In the genomic region with DNA sequence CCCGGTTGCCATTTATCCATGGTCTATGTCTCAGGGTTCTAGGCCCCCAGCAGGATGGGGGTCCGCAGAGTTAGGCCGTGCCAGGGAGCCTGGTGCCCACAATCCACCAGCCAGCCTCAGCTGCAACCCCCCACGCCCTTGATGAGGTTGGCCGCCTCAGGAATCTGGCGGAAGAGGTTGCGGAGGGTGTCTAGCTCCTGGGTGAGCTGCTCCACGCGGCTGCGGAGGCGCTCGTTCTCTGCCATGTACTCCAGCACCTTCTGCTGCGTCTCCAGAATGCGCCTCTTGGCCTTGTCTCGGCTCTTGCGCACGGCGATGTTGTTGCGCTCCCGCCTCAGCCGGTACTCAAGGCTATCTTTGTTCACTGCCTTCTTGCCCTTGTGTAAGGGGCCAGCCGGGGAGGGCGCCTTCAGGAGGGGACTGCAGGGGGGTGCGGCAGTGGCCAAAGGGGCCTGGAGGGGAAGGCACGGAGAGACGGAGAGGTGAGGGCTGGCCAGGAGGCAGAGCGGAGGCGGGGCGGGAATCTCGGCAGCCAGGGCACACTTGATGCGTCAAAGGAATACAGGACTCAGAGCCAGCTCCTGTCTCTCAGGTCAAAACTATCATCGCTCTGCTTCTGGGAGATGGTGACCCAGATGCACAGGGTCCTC, we compare ENCODE assay signal across 35 cellular contexts. TPM values are rescaled to one million over a fixed set of nuclear protein-coding genes. Genes with fewer than 3 reads are reported as not detected.
DNase-seq lines count a peak whose midpoint lies in the region; ATAC-seq and TF ChIP-seq lines count a peak whose summit lies in the region.
"Had no signal": no experiment of that assay in that cellular context is flagged by ENCODE, and none has a peak within 500 bp of the region (broad histone marks: within the 10 kb centered on the region; RNA-seq: fewer than 3 reads in every experiment).

No MANE protein-coding gene starts in this region.

- no peak overlapping the region for H2AK9ac ChIP-seq in IMR-90 (replicated peaks; ENCODE audit: low read depth, low read length, poor library complexity)

- H4K5ac ChIP-seq in IMR-90 (ENCODE audit: low read depth, low read length) = no peak overlapping the region

- no peak overlapping the region for H3K4me3 ChIP-seq in CD8-positive, alpha-beta T cell (ENCODE audit: low read depth, low read length)
- H3K4me3 ChIP-seq in IMR-90 (ENCODE audit: insufficient read depth, low read depth, low read length) = no peak overlapping the region
- H3K4me3 ChIP-seq in sigmoid colon = no peak overlapping the region
- H3K4me3 ChIP-seq: dorsolateral prefrontal cortex, esophagus squamous epithelium, lung, right atrium auricular region, SK-N-MC, transverse colon had no signal

- H4K91ac ChIP-seq in IMR-90 (ENCODE audit: insufficient read depth, low read depth, low read length) = no peak overlapping the region

- H4K8ac ChIP-seq in IMR-90 (ENCODE audit: low read depth in 2 of 2, low read length in 2 of 2) = no peak overlapping the region

- TF ChIP-seq CTCF in CD8-positive, alpha-beta T cell (IDR thresholded peaks at IDR 0.05) = no peak
- TF ChIP-seq CTCF in IMR-90 (conservative IDR thresholded peaks at IDR 0.05; ENCODE audit: low read depth, low read length) (no peak), sigmoid colon (IDR thresholded peaks at IDR 0.05) (no peak), mesothelial cell of epicardium (IDR thresholded peaks at IDR 0.05; ENCODE audit: unreplicated experiment) (no peak)

- peak overlapping the region; percentile 73; the same call in 1 of the 2 replicates for H3K4ac ChIP-seq in IMR-90 (ENCODE audit: low read depth, low read length)

- peaks cover 9 to 10% of the 10 kb centered on the region in 2 experiments; a peak in 2 of 4 replicates for H3K79me1 ChIP-seq in IMR-90 (ENCODE audit: low read depth in 1 of 2, low read length in 2 of 2)

- POLR2A ChIA-PET in CD8-positive, alpha-beta T cell (lab: Charles Lee) = interaction anchor here (4.9 kb wide), 1 partner anchor 22 kb away, joined by 43 read pairs; a partner anchor contains a TSS
- POLR2A ChIA-PET in IMR-90 (lab: Charles Lee; ENCODE audit: unreplicated experiment) = no interaction called here

- no peaks in the 10 kb centered on the region for H3K9me3 Mint-ChIP-seq in CD8-positive, alpha-beta T cell
- H3K9me3 Mint-ChIP-seq in mesothelial cell of epicardium = no peaks in the 10 kb centered on the region
- H3K9me3 Mint-ChIP-seq: activated naive CD4-positive, alpha-beta T cell treated with anti-CD3 and anti-CD28 coated beads for 36 hours; brain; neural crest cell had no signal

- WGBS in IMR-90 (ENCODE audit: extremely low coverage in 2 of 2, insufficient read length in 1 of 2), 2 experiments = 94% methylated on average over 29 of the region's 32 CpGs; no CpG with 5 or more reads in 1 of the 2 experiments
- 90% methylated on average over 32 of the region's 32 CpGs for WGBS in sigmoid colon, 2 donors

- peak overlapping the region; percentile 59 for H3K27ac ChIP-seq in CD8-positive, alpha-beta T cell (ENCODE audit: low read depth, low read length)
- H3K27ac ChIP-seq in IMR-90 (ENCODE audit: insufficient read depth, low read length) (no peak overlapping the region), sigmoid colon (no peak overlapping the region)
- H3K27ac ChIP-seq: C4-2B, dorsolateral prefrontal cortex, esophagus squamous epithelium, right atrium auricular region, SK-N-MC, transverse colon had no signal

- peaks cover 35% of the 10 kb centered on the region for H3K9me1 ChIP-seq in IMR-90 (ENCODE audit: insufficient read depth, low read length)

- intact Hi-C loops in CD8-positive, alpha-beta T cell (cut with DNase I, micrococcal nuclease) = loop anchor here in 1 of 2 experiments (2.0 kb wide), 1 partner anchor 21 kb away; no protein-coding TSS in a partner anchor
- intact Hi-C loops in IMR-90 (cut with micrococcal nuclease) (no loop called here), sigmoid colon (cut with DNase I) (no loop called here)

- peak overlapping the region; percentile 52; the same call in 1 of the 3 replicates for H2BK15ac ChIP-seq in IMR-90 (ENCODE audit: low read depth, low read length)

- no peak overlapping the region for H3K56ac ChIP-seq in IMR-90 (ENCODE audit: extremely low read depth, insufficient read depth, low read length)

- no peak overlapping the region for H2AFZ ChIP-seq in IMR-90 (replicated peaks; ENCODE audit: low read length, poor library complexity)

- H3K27me3 Mint-ChIP-seq in CD8-positive, alpha-beta T cell (ENCODE audit: low read depth) = no peaks in the 10 kb centered on the region
- H3K27me3 Mint-ChIP-seq in mesothelial cell of epicardium (ENCODE audit: low read depth) = peaks cover 4% of the 10 kb centered on the region

- 0 out of 2 replicates have a peak overlapping the region, but pooled peaks have one; percentile 37 for H2BK20ac ChIP-seq in IMR-90 (ENCODE audit: low read depth, low read length)

- peak overlapping the region; percentile 96 for H3K27ac Mint-ChIP-seq in CD8-positive, alpha-beta T cell
- no peak overlapping the region for H3K27ac Mint-ChIP-seq in mesothelial cell of epicardium
- H3K27ac Mint-ChIP-seq: activated naive CD4-positive, alpha-beta T cell treated with anti-CD3 and anti-CD28 coated beads for 36 hours had no signal

- ATAC-seq in CD8-positive, alpha-beta T cell = no peak
- ATAC-seq in IMR-90 (ENCODE audit: low read depth) (no peak), HG03457 (IDR thresholded peaks at IDR 0.05; ENCODE audit: unreplicated experiment) (no peak)
- ATAC-seq: heart right ventricle had no signal

- TF ChIP-seq POLR2A in IMR-90 (IDR thresholded peaks at IDR 0.05; ENCODE audit: low read depth, low read length) (no peak), sigmoid colon (IDR thresholded peaks at IDR 0.05) (no peak)

- H3K4me2 ChIP-seq in IMR-90 (ENCODE audit: low read depth, low read length) = no peak overlapping the region

- H3K36me3 Mint-ChIP-seq in CD8-positive, alpha-beta T cell = no peaks in the 10 kb centered on the region
- no peaks in the 10 kb centered on the region for H3K36me3 Mint-ChIP-seq in mesothelial cell of epicardium
- H3K36me3 Mint-ChIP-seq: brain had no signal

- no peaks in the 10 kb centered on the region for H3K9me3 ChIP-seq in CD8-positive, alpha-beta T cell (ENCODE audit: low read length)
- H3K9me3 ChIP-seq in IMR-90 (ENCODE audit: control insufficient read depth, insufficient read depth, low read length) = no peaks in the 10 kb centered on the region
- no peaks in the 10 kb centered on the region for H3K9me3 ChIP-seq in sigmoid colon
- H3K9me3 ChIP-seq: esophagus squamous epithelium, heart right ventricle, right atrium auricular region, transverse colon had no signal

- no peak overlapping the region for H3K14ac ChIP-seq in IMR-90 (replicated peaks; ENCODE audit: low read depth, low read length)

- H3K36me3 ChIP-seq in CD8-positive, alpha-beta T cell (ENCODE audit: insufficient read depth, low read length) = no peaks in the 10 kb centered on the region
- H3K36me3 ChIP-seq in IMR-90 (ENCODE audit: control insufficient read depth, insufficient read depth, low read length) = no peaks in the 10 kb centered on the region
- H3K36me3 ChIP-seq in sigmoid colon = no peaks in the 10 kb centered on the region
- H3K36me3 ChIP-seq: esophagus squamous epithelium, heart right ventricle, right atrium auricular region, transverse colon had no signal

- in situ Hi-C loops in IMR-90 (cut with MboI; ENCODE audit: low sequenced_read_pairs) = loop anchor here (10.0 kb wide), 1 partner anchor 187 kb away; a partner anchor contains a TSS

- H2BK5ac ChIP-seq in IMR-90 (ENCODE audit: low read depth, low read length, poor library complexity, severe bottlenecking) = no peak overlapping the region

- no peak for TF ChIP-seq EP300 in sigmoid colon (IDR thresholded peaks at IDR 0.05)

- peak overlapping the region; percentile 32 for H2AK5ac ChIP-seq in IMR-90 (ENCODE audit: low read depth, low read length)

- H3K27me3 ChIP-seq in CD8-positive, alpha-beta T cell (ENCODE audit: insufficient read depth, low read length) = no peaks in the 10 kb centered on the region
- H3K27me3 ChIP-seq in IMR-90 (ENCODE audit: control insufficient read depth, insufficient read depth, low read length) (no peaks in the 10 kb centered on the region), sigmoid colon (peaks cover 0 to 18% (median 3%) of the 10 kb centered on the region in 3 donors)
- H3K27me3 ChIP-seq: right atrium auricular region had no signal

- no TSS peak for BruUV-seq in IMR-90 (replicated peaks; lab: Mats Ljungman, UMichigan)

- peaks cover 59% of the 10 kb centered on the region for H3K4me1 ChIP-seq in CD8-positive, alpha-beta T cell (ENCODE audit: insufficient read depth, low read length)
- H3K4me1 ChIP-seq in IMR-90 (ENCODE audit: control insufficient read depth, insufficient read depth, low read length) (peaks cover 32% of the 10 kb centered on the region), sigmoid colon (peaks cover 0 to 11% (median 9%) of the 10 kb centered on the region in 4 donors)

- peaks cover 66% of the 10 kb centered on the region for H3K4me1 Mint-ChIP-seq in CD8-positive, alpha-beta T cell (ENCODE audit: low read depth)
- peaks cover 12% of the 10 kb centered on the region for H3K4me1 Mint-ChIP-seq in mesothelial cell of epicardium

- no peak overlapping the region for H3K4me3 Mint-ChIP-seq in CD8-positive, alpha-beta T cell
- H3K4me3 Mint-ChIP-seq in mesothelial cell of epicardium = no peak overlapping the region
- H3K4me3 Mint-ChIP-seq: activated naive CD4-positive, alpha-beta T cell treated with anti-CD3 and anti-CD28 coated beads for 36 hours; brain; neural crest cell had no signal

- dilution Hi-C loops in IMR-90 (cut with HindIII; ENCODE audit: low sequenced_read_pairs, unreplicated experiment) = no loop called here

- DNase-seq in CD8-positive, alpha-beta T cell = no peak
- DNase-seq in IMR-90 (no peak), islet precursor cell (peak; percentile 50), sigmoid colon (peak; percentile 42), cerebellar nuclear complex (lab: John Stamatoyannopoulos, UW) (no peak), mesothelial cell of epicardium (ENCODE audit: low spot score in 2 of 2, unreplicated experiment in 2 of 2) (no peak)
- DNase-seq: activated CD4-positive, alpha-beta T cell treated with anti-CD3 and anti-CD28 coated beads, Interleukin-2, amount 50 U/mL, for 4 hours; activated CD4-positive, CD25-positive, alpha-beta regulatory T cell; activated naive CD4-positive, alpha-beta T cell treated with anti-CD3 and anti-CD28 coated beads for 36 hours; Calu3; DMS79 treated with DMSO at 0.1 percent for 48 hours; esophagus squamous epithelium; GDM1; heart right ventricle; KG1; kidney glomerular epithelial cell; MM.1S; NCI-H2029; NCI-H510A treated with DMSO at 0.1 percent for 48 hours; OCI-M1; stimulated activated CD4-positive, alpha-beta T cell treated with anti-CD3 and anti-CD28 coated beads, Interleukin-2, amount 100 ng/mL, for 24 hours; transverse colon had no signal

- H4K20me1 ChIP-seq in IMR-90 (ENCODE audit: insufficient read depth, low read length) = no peaks in the 10 kb centered on the region

- no peak overlapping the region for H3K23ac ChIP-seq in IMR-90 (ENCODE audit: low read depth, low read length)

- H3K9ac ChIP-seq in IMR-90 (ENCODE audit: low read depth, low read length) = no peak overlapping the region

- H3K18ac ChIP-seq in IMR-90 (ENCODE audit: low read depth, low read length) = no peak overlapping the region

- H2BK120ac ChIP-seq in IMR-90 (ENCODE audit: low read depth, low read length) = peak overlapping the region; percentile 35

- CTCF ChIA-PET in CD8-positive, alpha-beta T cell (lab: Charles Lee) = interaction anchor here (11.0 kb wide), 1 partner anchor 69 kb away, joined by 255 read pairs; a partner anchor contains a TSS
- CTCF ChIA-PET in IMR-90 (lab: Yijun Ruan, JAX) = interaction anchor here (1.5 kb wide), 1 partner anchor 48 kb away, joined by 3 read pairs; no protein-coding TSS in a partner anchor

- TF ChIP-seq RAD21 in IMR-90 (IDR thresholded peaks at IDR 0.05; ENCODE audit: low read length) = no peak

RNA-seq across cellular contexts. Expression of a gene that starts 1.6 kb away (rescaled TPM):
- total RNA-seq in CD8-positive, alpha-beta T cell = not detected
- total RNA-seq in IMR-90 (2012; rRNA removed) = not detected in 2 replicates
- 0.05 TPM in 1 of 2 replicates, not detected in the other for polyA plus RNA-seq in IMR-90 (2012; rRNA removed)
- not detected in 2 replicates for polyA plus RNA-seq in IMR-90 (2012; cell fraction: cytosol; rRNA removed)
- not detected in 2 replicates for polyA plus RNA-seq in IMR-90 (2012; cell fraction: nucleus; rRNA removed; ENCODE audit: low replicate concordance)
- under 1 TPM in 1 of 4 donors, not detected in 3; 0.68 TPM for total RNA-seq in sigmoid colon
- under 1 TPM in 1 of 3 donors, not detected in 2; 0.28 TPM for polyA plus RNA-seq in sigmoid colon
- not detected in 3 replicates for total RNA-seq in mesothelial cell of epicardium
- total RNA-seq: Calu3, cerebellum, esophagus squamous epithelium, frontal cortex, HT1080, neural crest cell, right atrium auricular region, transverse colon had no signal

RNA-seq across cellular contexts. Expression of a gene that starts 12.7 kb away (rescaled TPM):
- not detected for total RNA-seq in CD8-positive, alpha-beta T cell
- total RNA-seq in IMR-90 (2012; rRNA removed) (0.28 and 0.36 TPM in 2 replicates), sigmoid colon (under 1 TPM in 1 of 4 donors, not detected in 3; 0.27 TPM), mesothelial cell of epicardium (not detected in 3 replicates)
- polyA plus RNA-seq in IMR-90 (2012; rRNA removed) (0.31 and 0.37 TPM in 2 replicates), sigmoid colon (not detected)
- polyA plus RNA-seq in IMR-90 (2012; cell fraction: cytosol; rRNA removed) = 0.23 and 0.43 TPM in 2 replicates
- polyA plus RNA-seq in IMR-90 (2012; cell fraction: nucleus; rRNA removed; ENCODE audit: low replicate concordance) = 1.3 and 1.8 TPM in 2 replicates
- total RNA-seq: activated naive CD4-positive, alpha-beta T cell treated with anti-CD3 and anti-CD28 coated beads for 36 hours; Calu3; cerebellum; frontal cortex; heart right ventricle; HT1080; lung; mucosa of gallbladder; neural crest cell; right atrium auricular region; T-helper 1 cell treated with Interleukin-12 subunit alpha and Interleukin-12 subunit beta and Interleukin-4 antibody, amounts not matched to agents 30 ng/mL and 1 ng/mL, for 36 hours; transverse colon had no signal
- polyA plus RNA-seq: heart right ventricle, lung had no signal

RNA-seq across cellular contexts. Expression of a gene that starts 22.2 kb away (rescaled TPM):
- 1 to 10 TPM; 3.5 to 3.8 TPM for total RNA-seq in CD8-positive, alpha-beta T cell
- total RNA-seq in IMR-90 (2012; rRNA removed) (61.9 and 83.7 TPM in 2 replicates), sigmoid colon (10 to 100 TPM; 22.4 to 38.9 (median 30.1) TPM), mesothelial cell of epicardium (43.2 to 48.5 TPM (median 45.6 TPM) in 3 replicates)
- polyA plus RNA-seq in IMR-90 (2012; rRNA removed) (74.0 and 86.3 TPM in 2 replicates), sigmoid colon (10 to 100 TPM; 49.2 to 94.3 (median 50.0) TPM)
- 36.7 and 38.7 TPM in 2 replicates for polyA plus RNA-seq in IMR-90 (2012; cell fraction: cytosol; rRNA removed)
- polyA plus RNA-seq in IMR-90 (2012; cell fraction: nucleus; rRNA removed; ENCODE audit: low replicate concordance) = 13.9 and 46.2 TPM in 2 replicates

RNA-seq across cellular contexts. Expression of a gene that starts 22.6 kb away (rescaled TPM):
- total RNA-seq in CD8-positive, alpha-beta T cell = 100 to 1,000 TPM; 303 to 313 TPM
- total RNA-seq in IMR-90 (2012; rRNA removed) (71.9 and 73.8 TPM in 2 replicates), sigmoid colon (100 to 1,000 TPM in 1 of 4 donors, 10 to 100 TPM in 3; 79.9 to 129 (median 93.9) TPM), mesothelial cell of epicardium (372 to 401 TPM (median 374 TPM) in 3 replicates)
- polyA plus RNA-seq in IMR-90 (2012; rRNA removed) (167 and 185 TPM in 2 replicates), sigmoid colon (100 to 1,000 TPM in 1 of 3 donors, 10 to 100 TPM in 2; 37.8 to 114 (median 40.9) TPM)
- 47.0 and 54.1 TPM in 2 replicates for polyA plus RNA-seq in IMR-90 (2012; cell fraction: cytosol; rRNA removed)
- 631 and 1,195 TPM in 2 replicates for polyA plus RNA-seq in IMR-90 (2012; cell fraction: nucleus; rRNA removed; ENCODE audit: low replicate concordance)

Comparison
In these comparisons a context has a peak if more than half of its experiments do, and no peak if none do; other contexts are left out.
1. DNase-seq: peak in islet precursor cell (single experiment) and sigmoid colon (single experiment); none in CD8-positive, alpha-beta T cell (0 of 7), IMR-90 (single experiment), cerebellar nuclear complex (0 of 2) and mesothelial cell of epicardium (0 of 2).